In the genomic region with DNA sequence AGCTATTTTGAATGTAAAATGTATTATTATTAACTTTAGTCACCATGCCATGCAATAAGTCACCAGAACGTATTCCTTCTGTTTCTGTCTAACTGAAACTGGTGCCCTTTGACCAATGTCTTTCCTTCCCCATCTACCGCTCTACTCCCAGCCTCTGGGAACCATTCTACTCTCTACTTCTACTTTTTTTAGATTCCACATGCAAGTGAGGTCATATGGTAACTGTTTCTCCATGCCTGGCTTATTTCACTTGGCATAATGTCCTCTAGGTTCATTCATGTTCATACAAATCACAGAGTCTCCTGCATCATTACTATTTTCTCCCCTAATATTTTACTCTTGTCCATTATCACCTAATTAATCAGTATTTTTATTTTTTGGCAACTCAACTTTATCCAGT, we compare ENCODE assay signal across 15 cellular contexts.
"Had no signal": no experiment of that assay in that cellular context is flagged by ENCODE, and none has a peak within 500 bp of the region (broad histone marks: within the 10 kb centered on the region; RNA-seq: fewer than 3 reads in every experiment).

No MANE protein-coding gene starts in this region.

- H3K4me3 Mint-ChIP-seq: activated CD8-positive, alpha-beta T cell treated with anti-CD3 and anti-CD28 coated beads, Interleukin-2, amount 10 ng/mL, durations not matched to agents 7 days and 5 days; immature natural killer cell; memory B cell; nephron progenitor cell; stimulated activated naive CD8-positive, alpha-beta T cell treated with anti-CD3 and anti-CD28 coated beads, Interleukin-15, Interleukin-2, amounts not matched to agents 100 ng/mL and 50 ng/mL, for 24 hours; T-helper 17 cell; WTC11 had no signal

- ATAC-seq: activated CD8-positive, alpha-beta T cell treated with anti-CD3 and anti-CD28 coated beads, Interleukin-2, amount 10 ng/mL, durations not matched to agents 7 days and 5 days; T-helper 17 cell; WTC11 had no signal

- H3K9me3 Mint-ChIP-seq: memory B cell; nephron progenitor cell; stimulated activated naive CD8-positive, alpha-beta T cell treated with anti-CD3 and anti-CD28 coated beads, Interleukin-15, Interleukin-2, amounts not matched to agents 100 ng/mL and 50 ng/mL, for 24 hours; WTC11 had no signal

- H3K36me3 Mint-ChIP-seq: immature natural killer cell, memory B cell, WTC11 had no signal

- H3K27ac ChIP-seq: testis had no signal

- DNase-seq: activated CD4-positive, alpha-beta T cell treated with anti-CD3 and anti-CD28 coated beads for 48 hours; activated CD8-positive, alpha-beta memory T cell treated with anti-CD3 and anti-CD28 coated beads, Interleukin-2, amount 50 U/mL, for 48 hours; activated CD8-positive, alpha-beta T cell treated with anti-CD3 and anti-CD28 coated beads, Interleukin-2, amount 10 ng/mL, durations not matched to agents 7 days and 5 days; caudate nucleus; effector CD4-positive, alpha-beta T cell; immature natural killer cell; nephron progenitor cell; stimulated activated CD4-positive, alpha-beta T cell treated with anti-CD3 and anti-CD28 coated beads, Interleukin-2, amount 100 ng/mL, for 48 hours; T-helper 17 cell; testis had no signal

- H3K27me3 ChIP-seq: testis had no signal

- H3K4me1 Mint-ChIP-seq: immature natural killer cell, memory B cell had no signal

- H3K4me3 ChIP-seq: coronary artery, testis had no signal

- H3K9me3 ChIP-seq: testis had no signal

- FAIRE-seq: endothelial cell of umbilical vein had no signal

- H3K27ac Mint-ChIP-seq: activated CD8-positive, alpha-beta T cell treated with anti-CD3 and anti-CD28 coated beads, Interleukin-2, amount 10 ng/mL, durations not matched to agents 7 days and 5 days; immature natural killer cell; memory B cell; nephron progenitor cell; stimulated activated naive CD8-positive, alpha-beta T cell treated with anti-CD3 and anti-CD28 coated beads, Interleukin-15, Interleukin-2, amounts not matched to agents 100 ng/mL and 50 ng/mL, for 24 hours; T-helper 17 cell; WTC11 had no signal
